Comparison of ENCODE assay signal across 8 cellular contexts in genomic region chrX:76144901-76145590, GRCh38. TPM values are rescaled to one million over a fixed set of nuclear protein-coding genes. Genes with fewer than 3 reads are reported as not detected.
A peak's percentile ranks its signal among the peaks of the same experiment; 100 is the strongest.
DNase-seq lines count a peak whose midpoint lies in the region; ATAC-seq, FAIRE-seq and TF ChIP-seq lines count a peak whose summit lies in the region.
"Not testable (repeated sequence)": the region's sequence is repeated elsewhere in the genome, so short reads cannot be mapped to it uniquely, and the experiment has no call there.

No MANE protein-coding gene starts in this region.

- not testable (repeated sequence) for H4K20me1 ChIP-seq in GM23338 (replicated peaks; ENCODE audit: insufficient read depth)

- not testable (repeated sequence) for H3K9me3 Mint-ChIP-seq in GM23338; activated naive CD8-positive, alpha-beta T cell treated with anti-CD3 and anti-CD28 coated beads, Interleukin-2, amount 10 ng/mL, durations not matched to agents 7 days and 5 days

- not testable (repeated sequence) for H3K36me3 Mint-ChIP-seq in GM23338 (ENCODE audit: low read depth); activated naive CD8-positive, alpha-beta T cell treated with anti-CD3 and anti-CD28 coated beads, Interleukin-2, amount 10 ng/mL, durations not matched to agents 7 days and 5 days

- intact Hi-C loops in left colon (cut with DNase I, micrococcal nuclease): not testable (repeated sequence)

- ATAC-seq in GM19397 (IDR thresholded peaks at IDR 0.05; ENCODE audit: unreplicated experiment) (peak; percentile 48), GM23338 (peak; percentile 61), HG03045 (IDR thresholded peaks at IDR 0.05; ENCODE audit: unreplicated experiment) (peak; percentile 48), HG03521 (IDR thresholded peaks at IDR 0.05; ENCODE audit: unreplicated experiment) (peak; percentile 47), left colon (peak; percentile 76), thoracic aorta (ENCODE audit: insufficient number of reproducible peaks, low FRiP score, low read depth) (peak; percentile 70)
- ATAC-seq in activated naive CD8-positive, alpha-beta T cell treated with anti-CD3 and anti-CD28 coated beads, Interleukin-2, amount 10 ng/mL, durations not matched to agents 7 days and 5 days (ENCODE audit: low read depth): peak; percentile 59

- H3K27me3 ChIP-seq in GM23338 (ENCODE audit: insufficient read depth); thoracic aorta (replicated peaks; ENCODE audit: insufficient read depth): not testable (repeated sequence)

- peaks cover 14% of the 10 kb centered on the region; the same call in 2 of the 3 replicates for H3K4me1 Mint-ChIP-seq in GM23338
- H3K4me1 Mint-ChIP-seq in activated naive CD8-positive, alpha-beta T cell treated with anti-CD3 and anti-CD28 coated beads, Interleukin-2, amount 10 ng/mL, durations not matched to agents 7 days and 5 days: peaks cover 11% of the 10 kb centered on the region

- FAIRE-seq in GM18507 (lab: Jason Lieb, UNC): peak; percentile 84

- not testable (repeated sequence) for H3K4me3 Mint-ChIP-seq in GM23338; activated naive CD8-positive, alpha-beta T cell treated with anti-CD3 and anti-CD28 coated beads, Interleukin-2, amount 10 ng/mL, durations not matched to agents 7 days and 5 days

- not testable (repeated sequence) for H3K4me2 ChIP-seq in GM23338

- H3K27ac Mint-ChIP-seq in GM23338; activated naive CD8-positive, alpha-beta T cell treated with anti-CD3 and anti-CD28 coated beads, Interleukin-2, amount 10 ng/mL, durations not matched to agents 7 days and 5 days: not testable (repeated sequence)

- H3K9me3 ChIP-seq in thoracic aorta: not testable (repeated sequence)

- not testable (repeated sequence) for H3F3A ChIP-seq in GM23338 (replicated peaks; ENCODE audit: low read depth)

- not testable (repeated sequence) for H3K9me2 ChIP-seq in GM23338 (ENCODE audit: insufficient read depth)

- POLR2A ChIA-PET in activated naive CD8-positive, alpha-beta T cell treated with anti-CD3 and anti-CD28 coated beads, Interleukin-2, amount 10 ng/mL, durations not matched to agents 7 days and 5 days (lab: Charles Lee): not testable (repeated sequence)

- TF ChIP-seq CTCF in GM23338 (conservative IDR thresholded peaks at IDR 0.05; ENCODE audit: low read depth in 2 of 2); thoracic aorta (IDR thresholded peaks at IDR 0.05): not testable (repeated sequence)

- not testable (repeated sequence) for H3K36me3 ChIP-seq in GM23338 (ENCODE audit: insufficient read depth); thoracic aorta

- not testable (repeated sequence) for H2AFZ ChIP-seq in GM23338

- not testable (repeated sequence) for H3K27ac ChIP-seq in GM23338 (ENCODE audit: low read depth); thoracic aorta

- not testable (repeated sequence) for H3K27me3 Mint-ChIP-seq in GM23338 (ENCODE audit: insufficient read depth, low read depth, poor library complexity); activated naive CD8-positive, alpha-beta T cell treated with anti-CD3 and anti-CD28 coated beads, Interleukin-2, amount 10 ng/mL, durations not matched to agents 7 days and 5 days

- peaks cover 19% of the 10 kb centered on the region for H3K4me1 ChIP-seq in GM23338 (ENCODE audit: insufficient read depth)
- H3K4me1 ChIP-seq in thoracic aorta (ENCODE audit: control insufficient read depth in 1 of 2, low read depth in 2 of 2): not testable (repeated sequence)

- not testable (repeated sequence) for H3K4me3 ChIP-seq in GM23338, thoracic aorta

- not testable (repeated sequence) for H3K79me2 ChIP-seq in GM23338 (replicated peaks; ENCODE audit: insufficient read depth)

- DNase-seq in GM18507 (ENCODE audit: extremely low spot score, insufficient read length, low read depth); GM23338 (ENCODE audit: low spot score); activated naive CD8-positive, alpha-beta T cell treated with anti-CD3 and anti-CD28 coated beads, Interleukin-2, amount 10 ng/mL, durations not matched to agents 7 days and 5 days; left colon; thoracic aorta (ENCODE audit: low spot score): not testable (repeated sequence)

RNA-seq across cellular contexts. Expression of gene PBDC1, which starts 27.8 kb away (rescaled TPM):
- 27.9 and 33.3 TPM in 2 replicates for total RNA-seq in GM23338 (2014; rRNA removed; shearing (Covaris generic))
- 83.0 and 93.5 TPM in 2 replicates for polyA plus RNA-seq in GM23338 (2016; fragmentation: Nextera tagmentation; extraction: Ambion mirVana)
- total RNA-seq in activated naive CD8-positive, alpha-beta T cell treated with anti-CD3 and anti-CD28 coated beads, Interleukin-2, amount 10 ng/mL, durations not matched to agents 7 days and 5 days: 10 to 100 TPM; 23.3 to 25.5 TPM
- total RNA-seq in left colon (10 to 100 TPM; 23.7 to 29.3 TPM), thoracic aorta (10 to 100 TPM; 10.2 to 19.4 TPM)
